16 cellular contexts compared by ENCODE assay signal in genomic region chr2:177217247-177217843, GRCh38. TPM values are rescaled to one million over a fixed set of nuclear protein-coding genes. Genes with fewer than 3 reads are reported as not detected.
DNase-seq lines count a peak whose midpoint lies in the region; ATAC-seq lines count a peak whose summit lies in the region.
"Had no signal": no experiment of that assay in that cellular context is flagged by ENCODE, and none has a peak within 500 bp of the region (broad histone marks: within the 10 kb centered on the region; RNA-seq: fewer than 3 reads in every experiment).

No MANE protein-coding gene starts in this region.

- H3K9me3 Mint-ChIP-seq in stimulated activated naive CD8-positive, alpha-beta T cell treated with anti-CD3 and anti-CD28 coated beads, Interleukin-15, Interleukin-2, amounts not matched to agents 100 ng/mL and 50 ng/mL, for 24 hours: no peaks in the 10 kb centered on the region
- no peaks in the 10 kb centered on the region for H3K9me3 Mint-ChIP-seq in activated CD4-positive, alpha-beta memory T cell treated with anti-CD3 and anti-CD28 coated beads, Interleukin-2, amount 10 ng/mL, durations not matched to agents 7 days and 5 days
- H3K9me3 Mint-ChIP-seq in memory B cell: no peaks in the 10 kb centered on the region
- H3K9me3 Mint-ChIP-seq: mesothelial cell of epicardium had no signal

- H3K27me3 ChIP-seq in H7 (ENCODE audit: control insufficient read depth, insufficient read depth, low read length): no peaks in the 10 kb centered on the region
- H3K27me3 ChIP-seq: Peyer's patch, testis had no signal

- H3K36me3 Mint-ChIP-seq in stimulated activated naive CD8-positive, alpha-beta T cell treated with anti-CD3 and anti-CD28 coated beads, Interleukin-15, Interleukin-2, amounts not matched to agents 100 ng/mL and 50 ng/mL, for 24 hours (ENCODE audit: low read depth): peaks cover 88% of the 10 kb centered on the region
- peaks cover 89% of the 10 kb centered on the region for H3K36me3 Mint-ChIP-seq in activated CD4-positive, alpha-beta memory T cell treated with anti-CD3 and anti-CD28 coated beads, Interleukin-2, amount 10 ng/mL, durations not matched to agents 7 days and 5 days (ENCODE audit: low read depth)
- peaks cover 33% of the 10 kb centered on the region for H3K36me3 Mint-ChIP-seq in memory B cell

- no peaks in the 10 kb centered on the region for H3K27me3 Mint-ChIP-seq in stimulated activated naive CD8-positive, alpha-beta T cell treated with anti-CD3 and anti-CD28 coated beads, Interleukin-15, Interleukin-2, amounts not matched to agents 100 ng/mL and 50 ng/mL, for 24 hours
- H3K27me3 Mint-ChIP-seq in activated CD4-positive, alpha-beta memory T cell treated with anti-CD3 and anti-CD28 coated beads, Interleukin-2, amount 10 ng/mL, durations not matched to agents 7 days and 5 days: no peaks in the 10 kb centered on the region
- no peaks in the 10 kb centered on the region for H3K27me3 Mint-ChIP-seq in memory B cell

- no peak overlapping the region for H3K4me3 ChIP-seq in H7 (ENCODE audit: insufficient read depth, low read depth, low read length)
- H3K4me3 ChIP-seq: Peyer's patch, testis had no signal

- no peak for ATAC-seq in stimulated activated naive CD8-positive, alpha-beta T cell treated with anti-CD3 and anti-CD28 coated beads, Interleukin-15, Interleukin-2, amounts not matched to agents 100 U/mL and 50 U/mL, for 24 hours
- ATAC-seq in memory B cell (ENCODE audit: low read depth) (no peak), GM18498 (IDR thresholded peaks at IDR 0.05; ENCODE audit: unreplicated experiment) (no peak), GM19395 (IDR thresholded peaks at IDR 0.05; ENCODE audit: unreplicated experiment) (no peak)

- POLR2A ChIA-PET in activated CD4-positive, alpha-beta memory T cell treated with anti-CD3 and anti-CD28 coated beads, Interleukin-2, amount 10 ng/mL, durations not matched to agents 7 days and 5 days (lab: Charles Lee): interaction anchor here (1.1 to 3.0 kb wide), 3 partner anchors 10 to 47 kb away, joined by 4 to 23 read pairs (median 5); partner anchors contain the start of gene NFE2L2

- no peak for DNase-seq in stimulated activated naive CD8-positive, alpha-beta T cell treated with anti-CD3 and anti-CD28 coated beads, Interleukin-15, Interleukin-2, amounts not matched to agents 100 U/mL and 50 U/mL, for 24 hours
- DNase-seq in activated CD4-positive, alpha-beta memory T cell treated with anti-CD3 and anti-CD28 coated beads, Interleukin-2, amount 10 ng/mL, durations not matched to agents 7 days and 5 days: no peak
- DNase-seq in memory B cell (ENCODE audit: low spot score in 2 of 2) (no peak), NCI-H774 (lab: John Stamatoyannopoulos, UW) (no peak), H7 (no peak)
- DNase-seq: activated CD4-positive, alpha-beta T cell treated with anti-CD3 and anti-CD28 coated beads for 4 hours; activated gamma-delta T cell; NCI-H1694; NCI-H510A; Peyer's patch; stimulated activated CD4-positive, alpha-beta T cell treated with anti-CD3 and anti-CD28 coated beads, Interleukin-15, amount 100 ng/mL, for 24 hours; testis had no signal

- peaks cover 72% of the 10 kb centered on the region for H3K4me1 Mint-ChIP-seq in stimulated activated naive CD8-positive, alpha-beta T cell treated with anti-CD3 and anti-CD28 coated beads, Interleukin-15, Interleukin-2, amounts not matched to agents 100 ng/mL and 50 ng/mL, for 24 hours (ENCODE audit: low read depth)
- peaks cover 61% of the 10 kb centered on the region for H3K4me1 Mint-ChIP-seq in activated CD4-positive, alpha-beta memory T cell treated with anti-CD3 and anti-CD28 coated beads, Interleukin-2, amount 10 ng/mL, durations not matched to agents 7 days and 5 days
- peaks cover 29% of the 10 kb centered on the region for H3K4me1 Mint-ChIP-seq in memory B cell

- H3K27ac Mint-ChIP-seq in stimulated activated naive CD8-positive, alpha-beta T cell treated with anti-CD3 and anti-CD28 coated beads, Interleukin-15, Interleukin-2, amounts not matched to agents 100 ng/mL and 50 ng/mL, for 24 hours: peak overlapping the region; percentile 72
- peak overlapping the region; percentile 21 for H3K27ac Mint-ChIP-seq in activated CD4-positive, alpha-beta memory T cell treated with anti-CD3 and anti-CD28 coated beads, Interleukin-2, amount 10 ng/mL, durations not matched to agents 7 days and 5 days
- H3K27ac Mint-ChIP-seq in memory B cell: peak overlapping the region; percentile 46

- CTCF ChIA-PET in activated CD4-positive, alpha-beta memory T cell treated with anti-CD3 and anti-CD28 coated beads, Interleukin-2, amount 10 ng/mL, durations not matched to agents 7 days and 5 days (lab: Charles Lee): interaction anchor here (0.6 to 2.3 kb wide), 4 partner anchors 9 to 78 kb away, joined by 3 to 7 read pairs (median 4); no protein-coding TSS in a partner anchor

- H3K36me3 ChIP-seq in H7 (replicated peaks; ENCODE audit: control insufficient read depth, insufficient read depth, low read length): peaks cover 39% of the 10 kb centered on the region

- H3K4me3 Mint-ChIP-seq in stimulated activated naive CD8-positive, alpha-beta T cell treated with anti-CD3 and anti-CD28 coated beads, Interleukin-15, Interleukin-2, amounts not matched to agents 100 ng/mL and 50 ng/mL, for 24 hours: peak overlapping the region; percentile 62
- no peak overlapping the region for H3K4me3 Mint-ChIP-seq in activated CD4-positive, alpha-beta memory T cell treated with anti-CD3 and anti-CD28 coated beads, Interleukin-2, amount 10 ng/mL, durations not matched to agents 7 days and 5 days
- no peak overlapping the region for H3K4me3 Mint-ChIP-seq in memory B cell
- H3K4me3 Mint-ChIP-seq: mesothelial cell of epicardium had no signal

RNA-seq across cellular contexts. Expression of gene HNRNPA3, which starts 4.8 kb away (rescaled TPM):
- total RNA-seq in activated CD4-positive, alpha-beta memory T cell treated with anti-CD3 and anti-CD28 coated beads, Interleukin-2, amount 10 ng/mL, durations not matched to agents 7 days and 5 days: 100 to 1,000 TPM; 309 to 312 TPM
- total RNA-seq in H7 (2014; rRNA removed; shearing (Covaris generic)): 55.4 and 77.6 TPM in 2 replicates

RNA-seq across cellular contexts. Expression of gene NFE2L2, which starts 47.2 kb away (rescaled TPM):
- total RNA-seq in activated CD4-positive, alpha-beta memory T cell treated with anti-CD3 and anti-CD28 coated beads, Interleukin-2, amount 10 ng/mL, durations not matched to agents 7 days and 5 days: 10 to 100 TPM; 63.2 to 63.4 TPM
- total RNA-seq in H7 (2014; rRNA removed; shearing (Covaris generic)): 19.2 and 23.6 TPM in 2 replicates

Comparison
In these comparisons a context has a peak if more than half of its experiments do, and no peak if none do; other contexts are left out.
1. H3K27ac Mint-ChIP-seq: peak in every context shown above with its lines; median percentile 72 in stimulated activated naive CD8-positive, alpha-beta T cell treated with anti-CD3 and anti-CD28 coated beads, Interleukin-15, Interleukin-2, amounts not matched to agents 100 ng/mL and 50 ng/mL, for 24 hours; 46 in memory B cell; 21 in activated CD4-positive, alpha-beta memory T cell treated with anti-CD3 and anti-CD28 coated beads, Interleukin-2, amount 10 ng/mL, durations not matched to agents 7 days and 5 days.